10 cellular contexts compared by ENCODE assay signal in the genomic region with DNA sequence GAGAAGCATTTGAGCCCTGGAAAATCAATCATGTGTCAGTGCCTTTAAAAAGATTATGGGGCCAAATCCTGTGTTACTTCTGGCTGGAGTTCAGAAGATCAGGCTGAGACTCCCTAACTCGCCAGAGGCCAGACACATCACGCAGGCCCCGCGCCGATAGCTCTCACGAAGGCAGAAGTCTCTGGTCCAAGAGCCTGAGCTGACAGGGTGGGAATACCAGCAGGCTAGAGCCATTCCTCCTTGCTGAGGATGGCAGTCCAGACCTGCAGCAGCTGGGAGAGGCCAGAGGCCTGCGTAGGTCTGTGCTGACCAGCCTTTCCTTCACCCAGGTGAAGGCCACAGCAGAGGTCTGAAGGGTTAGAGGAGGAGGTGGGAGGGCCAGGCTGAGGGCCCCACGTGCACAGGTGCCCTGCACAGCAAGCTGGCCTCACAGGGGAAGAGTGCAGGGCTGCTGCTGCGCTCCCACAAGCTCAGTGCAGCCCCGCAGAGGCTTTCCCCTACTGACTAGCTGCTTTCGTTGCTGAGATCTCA. TPM values are rescaled to one million over a fixed set of nuclear protein-coding genes. Genes with fewer than 3 reads are reported as not detected.
A peak's percentile ranks its signal among the peaks of the same experiment; 100 is the strongest.
DNase-seq lines count a peak whose midpoint lies in the region; ATAC-seq and TF ChIP-seq lines count a peak whose summit lies in the region.
"Had no signal": no experiment of that assay in that cellular context is flagged by ENCODE, and none has a peak within 500 bp of the region (broad histone marks: within the 10 kb centered on the region; RNA-seq: fewer than 3 reads in every experiment).

No MANE protein-coding gene starts in this region.

- H3K27ac Mint-ChIP-seq in endothelial cell (ENCODE audit: unreplicated experiment) = no peak overlapping the region
- no peak overlapping the region for H3K27ac Mint-ChIP-seq in CD4-positive, alpha-beta memory T cell

- no peak overlapping the region for H3K4me3 Mint-ChIP-seq in endothelial cell (ENCODE audit: unreplicated experiment)
- H3K4me3 Mint-ChIP-seq in CD4-positive, alpha-beta memory T cell = no peak overlapping the region

- TF ChIP-seq POLR2A in erythroblast (IDR thresholded peaks at IDR 0.05; ENCODE audit: low read length) = no peak

- H3K4me1 Mint-ChIP-seq in endothelial cell (ENCODE audit: unreplicated experiment) = no peaks in the 10 kb centered on the region
- no peaks in the 10 kb centered on the region for H3K4me1 Mint-ChIP-seq in CD4-positive, alpha-beta memory T cell

- no peaks in the 10 kb centered on the region for H3K36me3 ChIP-seq in CD4-positive, alpha-beta memory T cell (ENCODE audit: insufficient read depth, low read length)
- H3K36me3 ChIP-seq: brain microvascular endothelial cell had no signal

- no peaks in the 10 kb centered on the region for H3K9me3 ChIP-seq in CD4-positive, alpha-beta memory T cell (ENCODE audit: control insufficient read depth in 1 of 2, low read length in 2 of 2)

- intact Hi-C loops in sciatic nerve (cut with DNase I) = loop anchor here (10.0 kb wide), 1 partner anchor 212 kb away; a partner anchor contains a TSS
- intact Hi-C loops in CD4-positive, alpha-beta memory T cell (cut with micrococcal nuclease) = no loop called here

- no peak overlapping the region for H3K27ac ChIP-seq in CD4-positive, alpha-beta memory T cell (ENCODE audit: low read depth, low read length)
- H3K27ac ChIP-seq: brain microvascular endothelial cell had no signal

- CTCF ChIA-PET in CD4-positive, alpha-beta memory T cell (lab: Charles Lee; ENCODE audit: partially characterized antibody) = interaction anchor here (0.7 to 1.9 kb wide), 26 partner anchors 9 to 650 kb away, joined by 3 to 34 read pairs (median 4); no protein-coding TSS in a partner anchor

- H3K9me3 Mint-ChIP-seq in endothelial cell (ENCODE audit: unreplicated experiment) = no peaks in the 10 kb centered on the region
- no peaks in the 10 kb centered on the region for H3K9me3 Mint-ChIP-seq in CD4-positive, alpha-beta memory T cell

- H3K27me3 ChIP-seq in CD4-positive, alpha-beta memory T cell (ENCODE audit: insufficient read depth, low read length) = no peaks in the 10 kb centered on the region

- H3K36me3 Mint-ChIP-seq in endothelial cell (ENCODE audit: low read depth, unreplicated experiment) = peaks cover 4% of the 10 kb centered on the region
- H3K36me3 Mint-ChIP-seq in CD4-positive, alpha-beta memory T cell = no peaks in the 10 kb centered on the region

- H3K4me3 ChIP-seq in CD4-positive, alpha-beta memory T cell (ENCODE audit: low read length in 2 of 2) = no peak overlapping the region

- peak; percentile 28 for ATAC-seq in GM18511 (IDR thresholded peaks at IDR 0.05; ENCODE audit: unreplicated experiment)
- peak; percentile 31 for ATAC-seq in sciatic nerve
- no peak for ATAC-seq in GM21825 (IDR thresholded peaks at IDR 0.05; ENCODE audit: unreplicated experiment)

- peaks cover 7% of the 10 kb centered on the region for H3K4me1 ChIP-seq in CD4-positive, alpha-beta memory T cell (ENCODE audit: insufficient read depth, low read length)

- peaks cover 9% of the 10 kb centered on the region for H3K27me3 Mint-ChIP-seq in endothelial cell (ENCODE audit: unreplicated experiment)
- peaks cover 5 to 9% of the 10 kb centered on the region in 2 donors for H3K27me3 Mint-ChIP-seq in CD4-positive, alpha-beta memory T cell

- no peak for TF ChIP-seq CTCF in endothelial cell (IDR thresholded peaks at IDR 0.05; ENCODE audit: unreplicated experiment)

- POLR2A ChIA-PET in CD4-positive, alpha-beta memory T cell (lab: Charles Lee; ENCODE audit: partially characterized antibody) = interaction anchor here (1.0 kb wide), 1 partner anchor 646 kb away, joined by 3 read pairs; no protein-coding TSS in a partner anchor

- DNase-seq in NCI-H82 (lab: John Stamatoyannopoulos, UW) = peak; percentile 78
- DNase-seq in endothelial cell (ENCODE audit: low spot score) = peak; percentile 3
- peak; percentile 42 for DNase-seq in sciatic nerve (ENCODE audit: low spot score)
- DNase-seq in CD4-positive, alpha-beta memory T cell = no peak
- DNase-seq in erythroblast (lab: John Stamatoyannopoulos, UW) = no peak
- DNase-seq in stimulated activated CD4-positive, alpha-beta T cell treated with anti-CD3 and anti-CD28 coated beads, Interleukin-4, amount 100 ng/mL, for 1 hour = no peak
- DNase-seq: brain microvascular endothelial cell, DMS153 had no signal

RNA-seq across cellular contexts. Expression of a gene that starts 52.9 kb away (rescaled TPM):
- total RNA-seq in endothelial cell (ENCODE audit: unreplicated experiment) (8.7 TPM), sciatic nerve (2.8 TPM)
- total RNA-seq in CD4-positive, alpha-beta memory T cell = under 1 TPM; 0.72 to 0.79 TPM
- polyA plus RNA-seq in CD4-positive, alpha-beta memory T cell = under 1 TPM in 1 of 2 donors, not detected in 1; 0.47 TPM

Comparison
In these comparisons a context has a peak if more than half of its experiments do, and no peak if none do; other contexts are left out.
1. DNase-seq: peak in NCI-H82 (single experiment), endothelial cell (single experiment) and sciatic nerve (single experiment); none in CD4-positive, alpha-beta memory T cell (0 of 5), erythroblast (0 of 2) and stimulated activated CD4-positive, alpha-beta T cell treated with anti-CD3 and anti-CD28 coated beads, Interleukin-4, amount 100 ng/mL, for 1 hour (single experiment).